17 cellular contexts compared by ENCODE assay signal in the genomic region with DNA sequence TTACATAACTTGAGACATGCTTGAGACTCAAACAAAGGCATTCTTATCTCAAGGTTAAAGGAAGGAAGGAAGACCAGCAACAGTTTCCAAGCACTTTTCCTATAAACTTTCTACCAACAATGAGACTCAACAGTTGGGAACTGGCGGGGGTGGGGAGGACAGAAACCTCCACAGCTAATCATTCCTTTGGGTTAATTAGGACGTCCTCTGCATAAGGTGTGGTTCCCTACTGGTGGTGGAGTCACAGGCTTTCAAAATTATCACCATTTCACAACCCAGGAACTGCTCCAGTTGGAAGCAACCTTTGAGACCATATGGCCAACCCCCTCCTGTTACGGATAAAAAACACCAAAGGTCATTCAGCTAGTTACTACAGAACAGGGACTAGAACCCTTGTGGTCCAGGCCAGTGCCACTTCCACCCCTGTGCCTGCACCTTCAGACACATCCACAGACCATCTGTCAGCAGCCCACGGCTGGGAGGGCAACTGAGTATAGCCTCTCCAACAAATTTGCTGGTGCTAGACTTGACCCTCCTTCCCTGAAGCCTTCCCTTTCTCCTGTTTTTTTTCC. TPM values are rescaled to one million over a fixed set of nuclear protein-coding genes. Genes with fewer than 3 reads are reported as not detected.
DNase-seq lines count a peak whose midpoint lies in the region; ATAC-seq, FAIRE-seq and TF ChIP-seq lines count a peak whose summit lies in the region.
"Had no signal": no experiment of that assay in that cellular context is flagged by ENCODE, and none has a peak within 500 bp of the region (broad histone marks: within the 10 kb centered on the region; RNA-seq: fewer than 3 reads in every experiment).

No MANE protein-coding gene starts in this region.

- CTCF ChIA-PET in Caco-2 (lab: Charles Lee): no interaction called here

- 15 to 32% (median 26%) methylated on average over 4 of the region's 4 CpGs for WGBS in ovary, 3 donors

- intact Hi-C loops in Caco-2 (cut with micrococcal nuclease; ENCODE audit: unreplicated experiment) (no loop called here), left ventricle myocardium inferior (cut with micrococcal nuclease) (no loop called here), ovary (cut with DNase I) (no loop called here)

- H3K27me3 ChIP-seq in Caco-2 (replicated peaks; ENCODE audit: control insufficient read depth, insufficient read depth, low read length) (no peaks in the 10 kb centered on the region), left ventricle myocardium inferior (ENCODE audit: low read depth) (no peaks in the 10 kb centered on the region), ovary (no peaks in the 10 kb centered on the region), MM.1S (replicated peaks; ENCODE audit: insufficient read depth, low read length) (no peaks in the 10 kb centered on the region)
- H3K27me3 ChIP-seq: MG63 had no signal

- H3K4me3 ChIP-seq in Caco-2 (ENCODE audit: low read depth, low read length) (no peak overlapping the region), left ventricle myocardium inferior (no peak overlapping the region), ovary (no peak overlapping the region), MM.1S (ENCODE audit: low read length) (no peak overlapping the region)
- H3K4me3 ChIP-seq: coronary artery, MG63, PC-9 had no signal

- no peak overlapping the region for H3K27ac Mint-ChIP-seq in Caco-2 (ENCODE audit: unreplicated experiment)
- H3K27ac Mint-ChIP-seq: activated CD8-positive, alpha-beta T cell treated with anti-CD3 and anti-CD28 coated beads, Interleukin-2, amount 10 ng/mL, durations not matched to agents 7 days and 5 days; T-helper 1 cell treated with Interleukin-12 subunit alpha and Interleukin-12 subunit beta and Interleukin-4 antibody, amounts not matched to agents 30 μg/mL and 1 μg/mL, for 36 hours had no signal

- H3K4me3 Mint-ChIP-seq in Caco-2 (ENCODE audit: unreplicated experiment): no peak overlapping the region
- H3K4me3 Mint-ChIP-seq: activated CD8-positive, alpha-beta T cell treated with anti-CD3 and anti-CD28 coated beads, Interleukin-2, amount 10 ng/mL, durations not matched to agents 7 days and 5 days; T-helper 1 cell treated with Interleukin-12 subunit alpha and Interleukin-12 subunit beta and Interleukin-4 antibody, amounts not matched to agents 30 μg/mL and 1 μg/mL, for 36 hours had no signal

- H3K27ac ChIP-seq in angular gyrus (ENCODE audit: low read depth, low read length) (peak overlapping the region; percentile 70), left ventricle myocardium inferior (replicated peaks) (peak overlapping the region; percentile 72), ovary (peak overlapping the region; percentile 8 to 86), MM.1S (ENCODE audit: low read length) (no peak overlapping the region)
- H3K27ac ChIP-seq: PC-9 had no signal

- no peak for TF ChIP-seq EP300 in ovary (IDR thresholded peaks at IDR 0.05)

- H3K79me2 ChIP-seq in MM.1S (ENCODE audit: low read length): no peaks in the 10 kb centered on the region

- no peaks in the 10 kb centered on the region for H3K9me2 ChIP-seq in MM.1S (replicated peaks; ENCODE audit: insufficient read depth, low read length)

- H3K4me1 ChIP-seq in Caco-2: peaks cover 9% of the 10 kb centered on the region; the same call in 1 of the 2 replicates
- H3K4me1 ChIP-seq in left ventricle myocardium inferior: peaks cover 37% of the 10 kb centered on the region
- peaks cover 20% of the 10 kb centered on the region for H3K4me1 ChIP-seq in ovary (ENCODE audit: insufficient read depth)
- peaks cover 20% of the 10 kb centered on the region for H3K4me1 ChIP-seq in MM.1S (ENCODE audit: low read length)

- H3F3A ChIP-seq in MM.1S (ENCODE audit: insufficient read depth, low read length): peaks cover 15% of the 10 kb centered on the region

- no peak overlapping the region for H2AFZ ChIP-seq in MM.1S (ENCODE audit: low read length)
- H2AFZ ChIP-seq: PC-9 had no signal

- no TSS peak for BruUV-seq in Caco-2 (replicated peaks; lab: Mats Ljungman, UMichigan)

- POLR2A ChIA-PET in Caco-2 (lab: Charles Lee): no interaction called here

- no peak for FAIRE-seq in GM19239 (lab: Jason Lieb, UNC)
- FAIRE-seq: GM12892 had no signal

- no peaks in the 10 kb centered on the region for H3K36me3 Mint-ChIP-seq in Caco-2 (ENCODE audit: insufficient read depth, unreplicated experiment)

- TF ChIP-seq CTCF in Caco-2 (IDR thresholded peaks at IDR 0.05; ENCODE audit: insufficient read depth in 1 of 2, low read depth in 1 of 2, low read length in 1 of 2, severe bottlenecking in 1 of 2, unreplicated experiment in 1 of 2) (no peak), left ventricle myocardium inferior (IDR thresholded peaks at IDR 0.05; ENCODE audit: borderline replicate concordance) (no peak), ovary (IDR thresholded peaks at IDR 0.05) (no peak), MM.1S (IDR thresholded peaks at IDR 0.05; ENCODE audit: low read length) (no peak)

- ATAC-seq in HG03354 (IDR thresholded peaks at IDR 0.05; ENCODE audit: poor library complexity, severe bottlenecking, unreplicated experiment) (no peak), GM21367 (IDR thresholded peaks at IDR 0.05; ENCODE audit: unreplicated experiment) (no peak)
- ATAC-seq: activated CD8-positive, alpha-beta T cell treated with anti-CD3 and anti-CD28 coated beads, Interleukin-2, amount 10 ng/mL, durations not matched to agents 7 days and 5 days had no signal

- H4K20me1 ChIP-seq in MM.1S (ENCODE audit: insufficient read depth, low read length): no peaks in the 10 kb centered on the region

- peaks cover 13% of the 10 kb centered on the region for H3K9me3 Mint-ChIP-seq in Caco-2 (ENCODE audit: unreplicated experiment)

- no peaks in the 10 kb centered on the region for H3K36me3 ChIP-seq in Caco-2 (ENCODE audit: control insufficient read depth, insufficient read depth, low read length)
- no peaks in the 10 kb centered on the region for H3K36me3 ChIP-seq in left ventricle myocardium inferior
- H3K36me3 ChIP-seq in ovary: no peaks in the 10 kb centered on the region
- H3K36me3 ChIP-seq in MM.1S (replicated peaks; ENCODE audit: insufficient read depth, low read length): no peaks in the 10 kb centered on the region
- H3K36me3 ChIP-seq: MG63 had no signal

- H3K4me2 ChIP-seq in MM.1S (ENCODE audit: low read depth, low read length): no peak overlapping the region
- H3K4me2 ChIP-seq: PC-9 had no signal

- no peak for TF ChIP-seq POLR2A in ovary (IDR thresholded peaks at IDR 0.05)

- H3K9me3 ChIP-seq in Caco-2 (peaks cover 18% of the 10 kb centered on the region), left ventricle myocardium inferior (replicated peaks) (peaks cover 5% of the 10 kb centered on the region), ovary (no peaks in the 10 kb centered on the region), MM.1S (replicated peaks; ENCODE audit: insufficient read depth, low read length) (no peaks in the 10 kb centered on the region)

- DNase-seq in Caco-2 (peak; percentile 30 to 46), left ventricle myocardium inferior (peak; percentile 33), ovary (peak; percentile 57 to 84 (median 65)), MM.1S (no peak), GM19239 (ENCODE audit: insufficient read length, low spot score) (no peak)
- DNase-seq: ACHN; activated CD8-positive, alpha-beta T cell treated with anti-CD3 and anti-CD28 coated beads, Interleukin-2, amount 10 ng/mL, durations not matched to agents 7 days and 5 days; activated naive CD4-positive, alpha-beta T cell treated with anti-CD3 and anti-CD28 coated beads, Interleukin-2, amount 50 U/mL, for 16 hours; MG63; PC-9; trophoblast cell had no signal

- no peaks in the 10 kb centered on the region for H3K4me1 Mint-ChIP-seq in Caco-2 (ENCODE audit: low read depth, unreplicated experiment)

- no peak overlapping the region for H3K9ac ChIP-seq in MM.1S (ENCODE audit: low read length)

- no peaks in the 10 kb centered on the region for H3K27me3 Mint-ChIP-seq in Caco-2 (ENCODE audit: insufficient read depth, unreplicated experiment)

RNA-seq across cellular contexts. Expression of a gene that starts 30.1 kb away (rescaled TPM):
- total RNA-seq in Caco-2 (2022) (107 and 113 TPM in 2 replicates), left ventricle myocardium inferior (28.4 TPM), ovary (100 to 1,000 TPM in 2 of 7 donors, 10 to 100 TPM in 5; 75.2 to 149 (median 96.3) TPM)
- polyA plus RNA-seq in ovary: 10 to 100 TPM; 47.9 to 53.6 TPM

Comparison
In these comparisons a context has a peak if more than half of its experiments do, and no peak if none do; other contexts are left out.
1. DNase-seq: peak in Caco-2 (2 of 2), left ventricle myocardium inferior (single experiment) and ovary (5 of 5); none in MM.1S (single experiment) and GM19239 (single experiment).